ENCODE assay signal across 24 cellular contexts in genomic region chr18:62795813-62796212, GRCh38.
"Had no signal": no experiment of that assay in that cellular context is flagged by ENCODE, and none has a peak within 500 bp of the region (broad histone marks: within the 10 kb centered on the region; RNA-seq: fewer than 3 reads in every experiment).

No MANE protein-coding gene starts in this region.

- H3K4me3 Mint-ChIP-seq: activated B cell treated with CpG ODN at 0.5 μM for 24 hours; activated CD4-positive, alpha-beta memory T cell treated with anti-CD3 and anti-CD28 coated beads for 36 hours; activated CD4-positive, alpha-beta T cell treated with anti-CD3 and anti-CD28 coated beads, Interleukin-2, amount 10 ng/mL, durations not matched to agents 24 days and 14 days; activated naive CD4-positive, alpha-beta T cell treated with anti-CD3 and anti-CD28 coated beads, Interleukin-2, amount 50 U/mL, for 24 hours; T-helper 17 cell had no signal

- H3K4me3 ChIP-seq: breast epithelium had no signal

- H3K27ac ChIP-seq: breast epithelium had no signal

- H3K9me3 ChIP-seq: breast epithelium had no signal

- ATAC-seq: T-helper 17 cell had no signal

- DNase-seq: activated B cell treated with CpG ODN at 0.5 μM for 24 hours; activated CD4-positive, alpha-beta memory T cell treated with anti-CD3 and anti-CD28 coated beads for 36 hours; activated CD4-positive, alpha-beta T cell treated with anti-CD3 and anti-CD28 coated beads for 1 hour; activated CD4-positive, alpha-beta T cell treated with anti-CD3 and anti-CD28 coated beads, Interleukin-2, amount 10 ng/mL, durations not matched to agents 24 days and 14 days; activated CD8-positive, alpha-beta memory T cell treated with anti-CD3 and anti-CD28 coated beads, Interleukin-2, amount 50 U/mL, for 4 hours; activated effector memory CD4-positive, alpha-beta T cell treated with Interleukin-2 at 50 U/mL for 16 hours; activated naive CD4-positive, alpha-beta T cell; activated T-cell treated with anti-CD3 and anti-CD28 coated beads, Interleukin-2, amount 50 U/mL, for 1 hour; aorta; caudate nucleus; KG1; NCI-H1092; NCI-H1417; NCI-H1694; NCI-H2029; NCI-H345; NCI-H510A; NCI-H526 treated with DMSO at 0.1 percent for 48 hours; NCI-H82; SIG-M5; T-helper 17 cell; T-helper 9 cell had no signal

- H3K36me3 Mint-ChIP-seq: activated naive CD4-positive, alpha-beta T cell treated with anti-CD3 and anti-CD28 coated beads, Interleukin-2, amount 50 U/mL, for 24 hours had no signal

- H3K9me3 Mint-ChIP-seq: activated B cell treated with CpG ODN at 0.5 μM for 24 hours; activated CD4-positive, alpha-beta memory T cell treated with anti-CD3 and anti-CD28 coated beads for 36 hours; activated CD4-positive, alpha-beta T cell treated with anti-CD3 and anti-CD28 coated beads, Interleukin-2, amount 10 ng/mL, durations not matched to agents 24 days and 14 days; activated naive CD4-positive, alpha-beta T cell treated with anti-CD3 and anti-CD28 coated beads, Interleukin-2, amount 50 U/mL, for 24 hours had no signal

- H3K27ac Mint-ChIP-seq: activated B cell treated with CpG ODN at 0.5 μM for 24 hours; activated CD4-positive, alpha-beta memory T cell treated with anti-CD3 and anti-CD28 coated beads for 36 hours; activated CD4-positive, alpha-beta T cell treated with anti-CD3 and anti-CD28 coated beads, Interleukin-2, amount 10 ng/mL, durations not matched to agents 24 days and 14 days; activated naive CD4-positive, alpha-beta T cell treated with anti-CD3 and anti-CD28 coated beads, Interleukin-2, amount 50 U/mL, for 24 hours; T-helper 17 cell had no signal

- H3K27me3 ChIP-seq: breast epithelium had no signal

- H3K36me3 ChIP-seq: breast epithelium had no signal

- H3K4me1 ChIP-seq: breast epithelium had no signal

- H3K27me3 Mint-ChIP-seq: activated B cell treated with CpG ODN at 0.5 μM for 24 hours; activated CD4-positive, alpha-beta memory T cell treated with anti-CD3 and anti-CD28 coated beads for 36 hours; activated CD4-positive, alpha-beta T cell treated with anti-CD3 and anti-CD28 coated beads, Interleukin-2, amount 10 ng/mL, durations not matched to agents 24 days and 14 days; activated naive CD4-positive, alpha-beta T cell treated with anti-CD3 and anti-CD28 coated beads, Interleukin-2, amount 50 U/mL, for 24 hours; T-helper 17 cell had no signal
